Comparison of ENCODE assay signal across 16 cellular contexts in genomic region chr6:106517699-106518098, GRCh38.
DNase-seq lines count a peak whose midpoint lies in the region; ATAC-seq and TF ChIP-seq lines count a peak whose summit lies in the region.
"Had no signal": no experiment of that assay in that cellular context is flagged by ENCODE, and none has a peak within 500 bp of the region (broad histone marks: within the 10 kb centered on the region; RNA-seq: fewer than 3 reads in every experiment).

No MANE protein-coding gene starts in this region.

- peaks cover 0 to 24% (median 0%) of the 10 kb centered on the region in 3 donors for H3K36me3 Mint-ChIP-seq in CD8-positive, alpha-beta memory T cell
- H3K36me3 Mint-ChIP-seq in HFFc6 (ENCODE audit: low read depth), result peaks cover 14% of the 10 kb centered on the region

- no peak for ATAC-seq in GM19324 (IDR thresholded peaks at IDR 0.05; ENCODE audit: low FRiP score, unreplicated experiment)
- ATAC-seq: lower lobe of right lung had no signal

- POLR2A ChIA-PET in CD8-positive, alpha-beta memory T cell (lab: Charles Lee), result no interaction called here

- no peak for DNase-seq in CD8-positive, alpha-beta memory T cell
- DNase-seq in astrocyte of the spinal cord (ENCODE audit: low read depth, low spot score) (peak; percentile 40), HCEC 1CT (no peak), cerebellar nuclear complex (lab: John Stamatoyannopoulos, UW) (no peak), HFFc6 (no peak)
- DNase-seq: dorsolateral prefrontal cortex; GDM1; H9; lower lobe of right lung; NK-92 treated with Interleukin-12 subunit alpha and Interleukin-12 subunit beta, amount 100 ng/mL, for 24 hours; sigmoid colon; stomach had no signal

- H3K79me2 ChIP-seq in ACC112 (ENCODE audit: control insufficient read depth, insufficient read depth, low read length, unreplicated experiment), result peaks cover 77% of the 10 kb centered on the region
- peaks cover 92% of the 10 kb centered on the region for H3K79me2 ChIP-seq in OCI-LY3 (ENCODE audit: low read length)

- H3K4me2 ChIP-seq in OCI-LY3 (ENCODE audit: low read length), result peak overlapping the region; percentile 42

- H3K27me3 ChIP-seq in ACC112 (ENCODE audit: insufficient read depth, low read length) (no peaks in the 10 kb centered on the region), OCI-LY3 (ENCODE audit: low read depth, low read length) (no peaks in the 10 kb centered on the region)
- no peaks in the 10 kb centered on the region for H3K27me3 ChIP-seq in CD8-positive, alpha-beta memory T cell (ENCODE audit: insufficient read depth, low read length, poor library complexity, severe bottlenecking)

- H3K4me3 ChIP-seq in ACC112 (ENCODE audit: low read depth, low read length) (0 out of 2 replicates have a peak overlapping the region, but pooled peaks have one; percentile 1), OCI-LY3 (ENCODE audit: low read length) (no peak overlapping the region), astrocyte of the spinal cord (ENCODE audit: low read depth, low read length) (no peak overlapping the region)
- no peak overlapping the region for H3K4me3 ChIP-seq in CD8-positive, alpha-beta memory T cell (ENCODE audit: low read length)
- H3K4me3 ChIP-seq: BLaER1 treated with 17β-estradiol and CSF1 and Interleukin-3, amounts not matched to agents 10 nM and 100 nM; dorsolateral prefrontal cortex; lower lobe of right lung; sigmoid colon; stomach had no signal

- no peak overlapping the region for H2AFZ ChIP-seq in ACC112 (ENCODE audit: low read length, unreplicated experiment)
- no peak overlapping the region for H2AFZ ChIP-seq in OCI-LY3 (ENCODE audit: low read depth, low read length)

- no peaks in the 10 kb centered on the region for H4K20me1 ChIP-seq in OCI-LY3 (ENCODE audit: insufficient read depth, low read length)

- in situ Hi-C loops in astrocyte of the spinal cord (cut with HindIII; ENCODE audit: low sequenced_read_pairs), result no loop called here

- H3K4me1 Mint-ChIP-seq in CD8-positive, alpha-beta memory T cell, result peaks cover 73 to 91% (median 87%) of the 10 kb centered on the region in 3 donors
- H3K4me1 Mint-ChIP-seq in HFFc6 (ENCODE audit: low read depth), result peaks cover 77% of the 10 kb centered on the region

- no peaks in the 10 kb centered on the region for H3K9me3 Mint-ChIP-seq in CD8-positive, alpha-beta memory T cell
- no peaks in the 10 kb centered on the region for H3K9me3 Mint-ChIP-seq in HFFc6
- H3K9me3 Mint-ChIP-seq: H9 had no signal

- TF ChIP-seq CTCF in OCI-LY3 (IDR thresholded peaks at IDR 0.05; ENCODE audit: low read depth, low read length) (no peak), astrocyte of the spinal cord (IDR thresholded peaks at IDR 0.05; ENCODE audit: low read depth, low read length) (no peak), HFFc6 (IDR thresholded peaks at IDR 0.05) (no peak)

- H3K9ac ChIP-seq in OCI-LY3 (ENCODE audit: low read length), result 0 out of 2 replicates have a peak overlapping the region, but pooled peaks have one; percentile 2
- H3K9ac ChIP-seq: BLaER1 treated with 17β-estradiol and CSF1 and Interleukin-3, amounts not matched to agents 10 nM and 100 nM had no signal

- peak overlapping the region; percentile 47 to 90 (median 85) for H3K27ac Mint-ChIP-seq in CD8-positive, alpha-beta memory T cell
- H3K27ac Mint-ChIP-seq in HFFc6, result no peak overlapping the region
- H3K27ac Mint-ChIP-seq: H9 had no signal

- H3K27ac ChIP-seq in ACC112 (ENCODE audit: low read depth, low read length) (peak overlapping the region; percentile 10; the same call in 1 of the 2 replicates), OCI-LY3 (ENCODE audit: low read length) (peak overlapping the region; percentile 20; the same call in 1 of the 2 replicates)
- H3K27ac ChIP-seq in CD8-positive, alpha-beta memory T cell (ENCODE audit: low read depth, low read length), result no peak overlapping the region
- H3K27ac ChIP-seq: BLaER1 treated with 17β-estradiol and CSF1 and Interleukin-3, amounts not matched to agents 10 nM and 100 nM; dorsolateral prefrontal cortex; lower lobe of right lung; sigmoid colon had no signal

- H3K4me1 ChIP-seq in ACC112 (ENCODE audit: control insufficient read depth, insufficient read depth, low read length, unreplicated experiment) (peaks cover 53% of the 10 kb centered on the region), OCI-LY3 (ENCODE audit: low read length) (peaks cover 85% of the 10 kb centered on the region)
- H3K4me1 ChIP-seq in CD8-positive, alpha-beta memory T cell (ENCODE audit: insufficient read depth, low read length), result peaks cover 56% of the 10 kb centered on the region

- H3K9me3 ChIP-seq in CD8-positive, alpha-beta memory T cell (ENCODE audit: low read length), result no peaks in the 10 kb centered on the region
- H3K9me3 ChIP-seq in OCI-LY3 (ENCODE audit: insufficient read depth, low read length), result no peaks in the 10 kb centered on the region
- H3K9me3 ChIP-seq: BLaER1 treated with 17β-estradiol and CSF1 and Interleukin-3, amounts not matched to agents 10 nM and 100 nM; lower lobe of right lung; sigmoid colon; stomach had no signal

- no peaks in the 10 kb centered on the region for H3K27me3 Mint-ChIP-seq in CD8-positive, alpha-beta memory T cell
- H3K27me3 Mint-ChIP-seq in HFFc6 (ENCODE audit: insufficient read depth), result no peaks in the 10 kb centered on the region

- peak overlapping the region in 4 of 7 donors; percentile 12 to 52 (median 42) for H3K4me3 Mint-ChIP-seq in CD8-positive, alpha-beta memory T cell
- H3K4me3 Mint-ChIP-seq in HFFc6, result no peak overlapping the region
- H3K4me3 Mint-ChIP-seq: H9 had no signal

- H3K36me3 ChIP-seq in ACC112 (ENCODE audit: insufficient read depth, low read length), result peaks cover 12% of the 10 kb centered on the region; the same call in 1 of the 2 replicates
- no peaks in the 10 kb centered on the region for H3K36me3 ChIP-seq in CD8-positive, alpha-beta memory T cell (ENCODE audit: insufficient read depth, low read length)
- H3K36me3 ChIP-seq in OCI-LY3 (replicated peaks; ENCODE audit: low read depth, low read length), result peaks cover 2% of the 10 kb centered on the region
- H3K36me3 ChIP-seq: BLaER1 treated with 17β-estradiol and CSF1 and Interleukin-3, amounts not matched to agents 10 nM and 100 nM; lower lobe of right lung; sigmoid colon; stomach had no signal

- CTCF ChIA-PET in CD8-positive, alpha-beta memory T cell (lab: Charles Lee), result interaction anchor here (2.0 kb wide), 1 partner anchor 48 kb away, joined by 7 read pairs; no protein-coding TSS in a partner anchor
